17 cellular contexts compared by ENCODE assay signal in genomic region chr17:8284126-8284525, GRCh38. TPM values are rescaled to one million over a fixed set of nuclear protein-coding genes. Genes with fewer than 3 reads are reported as not detected.
DNase-seq lines count a peak whose midpoint lies in the region; ATAC-seq and TF ChIP-seq lines count a peak whose summit lies in the region.
"Had no signal": no experiment of that assay in that cellular context is flagged by ENCODE, and none has a peak within 500 bp of the region (broad histone marks: within the 10 kb centered on the region; RNA-seq: fewer than 3 reads in every experiment).

No MANE protein-coding gene starts in this region.

- no peaks in the 10 kb centered on the region for H3K27me3 ChIP-seq in CD4-positive, alpha-beta memory T cell (ENCODE audit: insufficient read depth, low read length)
- H3K27me3 ChIP-seq in Loucy (ENCODE audit: insufficient read depth, low read length, poor library complexity, severe bottlenecking), result no peaks in the 10 kb centered on the region
- H3K27me3 ChIP-seq: BLaER1 had no signal

- POLR2A ChIA-PET in activated CD4-positive, alpha-beta memory T cell treated with anti-CD3 and anti-CD28 coated beads, Interleukin-2, amount 10 ng/mL, durations not matched to agents 7 days and 5 days (lab: Charles Lee), result interaction anchor here (0.6 to 4.7 kb wide), 12 partner anchors 8 to 598 kb away, joined by 3 to 68 read pairs (median 4); partner anchors contain the start of genes AURKB, CTC1, KRABD2 and PFAS
- POLR2A ChIA-PET in activated CD4-positive, alpha-beta memory T cell treated with anti-CD3 and anti-CD28 coated beads for 36 hours (lab: Charles Lee), result interaction anchor here (0.7 to 1.2 kb wide), 3 partner anchors 11 to 36 kb away, joined by 3 to 7 read pairs (median 3); partner anchors contain the start of genes CTC1 and SLC25A35
- POLR2A ChIA-PET in CD4-positive, alpha-beta memory T cell (lab: Charles Lee; ENCODE audit: partially characterized antibody), result interaction anchor here (1.5 to 2.6 kb wide), 5 partner anchors 11 to 164 kb away, joined by 6 to 44 read pairs (median 11); partner anchors contain the start of genes CTC1, PFAS and SLC25A35

- H3K9ac ChIP-seq in Loucy (ENCODE audit: low read depth, low read length, poor library complexity, severe bottlenecking), result peak overlapping the region; percentile 2
- H3K9ac ChIP-seq: BLaER1 had no signal

- no peaks in the 10 kb centered on the region for H3K9me3 ChIP-seq in CD4-positive, alpha-beta memory T cell (ENCODE audit: control insufficient read depth in 1 of 2, low read length in 2 of 2)
- H3K9me3 ChIP-seq in Loucy (ENCODE audit: insufficient read depth, low read depth, low read length), result no peaks in the 10 kb centered on the region
- H3K9me3 ChIP-seq: BLaER1 had no signal

- TF ChIP-seq CTCF in Loucy (conservative IDR thresholded peaks at IDR 0.05; ENCODE audit: low read length), result no peak

- no peaks in the 10 kb centered on the region for H3K27me3 Mint-ChIP-seq in activated CD4-positive, alpha-beta memory T cell treated with anti-CD3 and anti-CD28 coated beads, Interleukin-2, amount 10 ng/mL, durations not matched to agents 7 days and 5 days
- no peaks in the 10 kb centered on the region for H3K27me3 Mint-ChIP-seq in activated CD4-positive, alpha-beta memory T cell treated with anti-CD3 and anti-CD28 coated beads for 36 hours
- no peaks in the 10 kb centered on the region for H3K27me3 Mint-ChIP-seq in CD4-positive, alpha-beta memory T cell
- no peaks in the 10 kb centered on the region for H3K27me3 Mint-ChIP-seq in activated T-helper 2 cell treated with anti-CD3 and anti-CD28 coated beads, Interferon-gamma antibody, Interleukin-2, Interleukin-4, amounts not matched to agents 10 μg/mL and 5 μg/mL and 100 μg/mL, durations not matched to agents 14 hours and 24 hours and 36 hours (ENCODE audit: low read depth)
- H3K27me3 Mint-ChIP-seq: CD4-positive, alpha-beta T cell had no signal

- H3K9me3 Mint-ChIP-seq in activated CD4-positive, alpha-beta memory T cell treated with anti-CD3 and anti-CD28 coated beads, Interleukin-2, amount 10 ng/mL, durations not matched to agents 7 days and 5 days, result no peaks in the 10 kb centered on the region
- no peaks in the 10 kb centered on the region for H3K9me3 Mint-ChIP-seq in activated CD4-positive, alpha-beta memory T cell treated with anti-CD3 and anti-CD28 coated beads for 36 hours
- no peaks in the 10 kb centered on the region for H3K9me3 Mint-ChIP-seq in CD4-positive, alpha-beta memory T cell
- H3K9me3 Mint-ChIP-seq in activated T-helper 2 cell treated with anti-CD3 and anti-CD28 coated beads, Interferon-gamma antibody, Interleukin-2, Interleukin-4, amounts not matched to agents 10 μg/mL and 5 μg/mL and 100 μg/mL, durations not matched to agents 14 hours and 24 hours and 36 hours, result no peaks in the 10 kb centered on the region
- H3K9me3 Mint-ChIP-seq: CD4-positive, alpha-beta T cell had no signal

- no peak for ATAC-seq in GM18909 (IDR thresholded peaks at IDR 0.05; ENCODE audit: poor library complexity, unreplicated experiment)
- ATAC-seq: HCT116, HepG2 had no signal

- no peak overlapping the region for H2AFZ ChIP-seq in Loucy (ENCODE audit: low read length)

- peak overlapping the region; percentile 73 for H3K4me2 ChIP-seq in Loucy (ENCODE audit: low read depth, low read length, poor library complexity, severe bottlenecking)
- H3K4me2 ChIP-seq: BLaER1 had no signal

- no peak for DNase-seq in activated CD4-positive, alpha-beta memory T cell treated with anti-CD3 and anti-CD28 coated beads, Interleukin-2, amount 10 ng/mL, durations not matched to agents 7 days and 5 days
- DNase-seq in activated CD4-positive, alpha-beta memory T cell treated with anti-CD3 and anti-CD28 coated beads for 36 hours, result no peak
- DNase-seq in CD4-positive, alpha-beta memory T cell, result peak in 1 of 5 donors; percentile 24
- DNase-seq in activated T-helper 2 cell treated with anti-CD3 and anti-CD28 coated beads, Interferon-gamma antibody, Interleukin-2, Interleukin-4, amounts not matched to agents 10 μg/mL and 5 μg/mL and 100 μg/mL, durations not matched to agents 14 hours and 24 hours and 36 hours (ENCODE audit: low spot score), result no peak
- no peak for DNase-seq in NCI-H526 (lab: John Stamatoyannopoulos, UW)
- no peak for DNase-seq in SHP77 treated with DMSO at 0.1 percent for 48 hours (lab: John Stamatoyannopoulos, UW)
- DNase-seq: 8988T; AML-193; CD4-positive, alpha-beta T cell; COR-L47; GF-D8 had no signal

- H3F3A ChIP-seq in Loucy (ENCODE audit: low read depth), result peaks cover 6% of the 10 kb centered on the region; the same call in 1 of the 2 replicates

- H3K4me3 ChIP-seq in CD4-positive, alpha-beta memory T cell (ENCODE audit: low read length in 2 of 2), result no peak overlapping the region
- no peak overlapping the region for H3K4me3 ChIP-seq in Loucy (ENCODE audit: low read length, poor library complexity, severe bottlenecking)
- H3K4me3 ChIP-seq: BLaER1 had no signal

- H3K27ac Mint-ChIP-seq in activated CD4-positive, alpha-beta memory T cell treated with anti-CD3 and anti-CD28 coated beads, Interleukin-2, amount 10 ng/mL, durations not matched to agents 7 days and 5 days, result peak overlapping the region; percentile 77
- H3K27ac Mint-ChIP-seq in activated CD4-positive, alpha-beta memory T cell treated with anti-CD3 and anti-CD28 coated beads for 36 hours, result no peak overlapping the region
- H3K27ac Mint-ChIP-seq in CD4-positive, alpha-beta memory T cell, result peak overlapping the region; percentile 36 to 92 (median 78)
- no peak overlapping the region for H3K27ac Mint-ChIP-seq in activated T-helper 2 cell treated with anti-CD3 and anti-CD28 coated beads, Interferon-gamma antibody, Interleukin-2, Interleukin-4, amounts not matched to agents 10 μg/mL and 5 μg/mL and 100 μg/mL, durations not matched to agents 14 hours and 24 hours and 36 hours

- peaks cover 38% of the 10 kb centered on the region for H3K4me1 ChIP-seq in CD4-positive, alpha-beta memory T cell (ENCODE audit: insufficient read depth, low read length)
- H3K4me1 ChIP-seq in Loucy (ENCODE audit: insufficient read depth, low read length, poor library complexity, severe bottlenecking), result peaks cover 37% of the 10 kb centered on the region

- H4K20me1 ChIP-seq in Loucy (ENCODE audit: insufficient read depth, low read length, poor library complexity, severe bottlenecking), result no peaks in the 10 kb centered on the region
- H4K20me1 ChIP-seq: BLaER1 had no signal

- CTCF ChIA-PET in activated CD4-positive, alpha-beta memory T cell treated with anti-CD3 and anti-CD28 coated beads, Interleukin-2, amount 10 ng/mL, durations not matched to agents 7 days and 5 days (lab: Charles Lee), result interaction anchor here (0.9 to 2.3 kb wide), 5 partner anchors 17 to 459 kb away, joined by 3 to 6 read pairs (median 4); no protein-coding TSS in a partner anchor
- CTCF ChIA-PET in activated CD4-positive, alpha-beta memory T cell treated with anti-CD3 and anti-CD28 coated beads for 36 hours (lab: Charles Lee), result interaction anchor here (0.9 to 1.3 kb wide), 2 partner anchors 11 to 17 kb away, joined by 4 read pairs; partner anchors contain the start of gene SLC25A35
- CTCF ChIA-PET in CD4-positive, alpha-beta memory T cell (lab: Charles Lee; ENCODE audit: partially characterized antibody), result interaction anchor here (0.6 to 1.5 kb wide), 11 partner anchors 11 to 1374 kb away, joined by 3 to 9 read pairs (median 4); partner anchors contain the start of genes CTC1 and SLC25A35

- peaks cover 16% of the 10 kb centered on the region for H3K79me2 ChIP-seq in Loucy (ENCODE audit: insufficient read depth, low read length)

- no peak overlapping the region for H3K4me3 Mint-ChIP-seq in activated CD4-positive, alpha-beta memory T cell treated with anti-CD3 and anti-CD28 coated beads, Interleukin-2, amount 10 ng/mL, durations not matched to agents 7 days and 5 days
- no peak overlapping the region for H3K4me3 Mint-ChIP-seq in activated CD4-positive, alpha-beta memory T cell treated with anti-CD3 and anti-CD28 coated beads for 36 hours
- H3K4me3 Mint-ChIP-seq in CD4-positive, alpha-beta memory T cell, result peak overlapping the region in 5 of 8 donors; percentile 32 to 56 (median 35)
- peak overlapping the region; percentile 13 for H3K4me3 Mint-ChIP-seq in activated T-helper 2 cell treated with anti-CD3 and anti-CD28 coated beads, Interferon-gamma antibody, Interleukin-2, Interleukin-4, amounts not matched to agents 10 μg/mL and 5 μg/mL and 100 μg/mL, durations not matched to agents 14 hours and 24 hours and 36 hours (ENCODE audit: low read depth)
- H3K4me3 Mint-ChIP-seq: CD4-positive, alpha-beta T cell had no signal

- peaks cover 5% of the 10 kb centered on the region for H3K36me3 Mint-ChIP-seq in activated CD4-positive, alpha-beta memory T cell treated with anti-CD3 and anti-CD28 coated beads, Interleukin-2, amount 10 ng/mL, durations not matched to agents 7 days and 5 days (ENCODE audit: low read depth)
- H3K36me3 Mint-ChIP-seq in activated CD4-positive, alpha-beta memory T cell treated with anti-CD3 and anti-CD28 coated beads for 36 hours, result no peaks in the 10 kb centered on the region
- H3K36me3 Mint-ChIP-seq in CD4-positive, alpha-beta memory T cell, result peaks cover 0 to 4% of the 10 kb centered on the region in 2 donors
- H3K36me3 Mint-ChIP-seq in activated T-helper 2 cell treated with anti-CD3 and anti-CD28 coated beads, Interferon-gamma antibody, Interleukin-2, Interleukin-4, amounts not matched to agents 10 μg/mL and 5 μg/mL and 100 μg/mL, durations not matched to agents 14 hours and 24 hours and 36 hours (ENCODE audit: low read depth), result peaks cover 5% of the 10 kb centered on the region

- H3K27ac ChIP-seq in CD4-positive, alpha-beta memory T cell (ENCODE audit: low read depth, low read length), result peak overlapping the region; percentile 1
- H3K27ac ChIP-seq: BLaER1 had no signal

- H3K36me3 ChIP-seq in CD4-positive, alpha-beta memory T cell (ENCODE audit: insufficient read depth, low read length), result no peaks in the 10 kb centered on the region
- H3K36me3 ChIP-seq in Loucy (ENCODE audit: insufficient read depth, low read length), result no peaks in the 10 kb centered on the region
- H3K36me3 ChIP-seq: BLaER1 had no signal

- H3K9me2 ChIP-seq in Loucy (replicated peaks; ENCODE audit: low read depth, low read length), result no peaks in the 10 kb centered on the region

- H3K4me1 Mint-ChIP-seq in activated CD4-positive, alpha-beta memory T cell treated with anti-CD3 and anti-CD28 coated beads, Interleukin-2, amount 10 ng/mL, durations not matched to agents 7 days and 5 days, result peaks cover 42% of the 10 kb centered on the region
- peaks cover 12% of the 10 kb centered on the region for H3K4me1 Mint-ChIP-seq in activated CD4-positive, alpha-beta memory T cell treated with anti-CD3 and anti-CD28 coated beads for 36 hours (ENCODE audit: low read depth)
- H3K4me1 Mint-ChIP-seq in CD4-positive, alpha-beta memory T cell, result peaks cover 16 to 55% (median 31%) of the 10 kb centered on the region in 4 donors
- peaks cover 36% of the 10 kb centered on the region for H3K4me1 Mint-ChIP-seq in activated T-helper 2 cell treated with anti-CD3 and anti-CD28 coated beads, Interferon-gamma antibody, Interleukin-2, Interleukin-4, amounts not matched to agents 10 μg/mL and 5 μg/mL and 100 μg/mL, durations not matched to agents 14 hours and 24 hours and 36 hours (ENCODE audit: low read depth)

- intact Hi-C loops in activated CD4-positive, alpha-beta memory T cell treated with anti-CD3 and anti-CD28 coated beads for 36 hours (cut with micrococcal nuclease), result no loop called here
- intact Hi-C loops in CD4-positive, alpha-beta memory T cell (cut with micrococcal nuclease), result no loop called here
- intact Hi-C loops in activated T-helper 2 cell treated with anti-CD3 and anti-CD28 coated beads, Interferon-gamma antibody, Interleukin-2, Interleukin-4, amounts not matched to agents 10 μg/mL and 5 μg/mL and 100 μg/mL, durations not matched to agents 14 hours and 24 hours and 36 hours (cut with micrococcal nuclease), result no loop called here

RNA-seq across cellular contexts. Expression of gene RANGRF, which starts 4.3 kb away (rescaled TPM):
- total RNA-seq in activated CD4-positive, alpha-beta memory T cell treated with anti-CD3 and anti-CD28 coated beads, Interleukin-2, amount 10 ng/mL, durations not matched to agents 7 days and 5 days, result 10 to 100 TPM; 45.4 to 49.4 TPM
- total RNA-seq in activated CD4-positive, alpha-beta memory T cell treated with anti-CD3 and anti-CD28 coated beads for 36 hours, result 10 to 100 TPM; 41.7 to 45.5 TPM
- 10 to 100 TPM; 39.7 to 42.8 TPM for total RNA-seq in CD4-positive, alpha-beta memory T cell
- 10 to 100 TPM; 77.5 to 96.2 TPM for polyA plus RNA-seq in CD4-positive, alpha-beta memory T cell
- total RNA-seq in activated T-helper 2 cell treated with anti-CD3 and anti-CD28 coated beads, Interferon-gamma antibody, Interleukin-2, Interleukin-4, amounts not matched to agents 10 μg/mL and 5 μg/mL and 100 μg/mL, durations not matched to agents 14 hours and 24 hours and 36 hours, result 61.4 and 64.1 TPM in 2 replicates

RNA-seq across cellular contexts. Expression of gene SLC25A35, which starts 11.1 kb away (rescaled TPM):
- 10 to 100 TPM; 11.8 to 12.0 TPM for total RNA-seq in activated CD4-positive, alpha-beta memory T cell treated with anti-CD3 and anti-CD28 coated beads, Interleukin-2, amount 10 ng/mL, durations not matched to agents 7 days and 5 days
- total RNA-seq in activated CD4-positive, alpha-beta memory T cell treated with anti-CD3 and anti-CD28 coated beads for 36 hours, result 1 to 10 TPM; 3.4 to 3.9 TPM
- total RNA-seq in CD4-positive, alpha-beta memory T cell, result 1 to 10 TPM; 7.3 to 8.4 TPM
- 1 to 10 TPM in 1 of 2 donors, under 1 TPM in 1; 0.86 to 1.1 TPM for polyA plus RNA-seq in CD4-positive, alpha-beta memory T cell
- total RNA-seq in activated T-helper 2 cell treated with anti-CD3 and anti-CD28 coated beads, Interferon-gamma antibody, Interleukin-2, Interleukin-4, amounts not matched to agents 10 μg/mL and 5 μg/mL and 100 μg/mL, durations not matched to agents 14 hours and 24 hours and 36 hours, result 6.8 and 7.4 TPM in 2 replicates

RNA-seq across cellular contexts. Expression of gene ARHGEF15, which starts 25.9 kb away (rescaled TPM):
- not detected for total RNA-seq in activated CD4-positive, alpha-beta memory T cell treated with anti-CD3 and anti-CD28 coated beads, Interleukin-2, amount 10 ng/mL, durations not matched to agents 7 days and 5 days
- total RNA-seq in activated CD4-positive, alpha-beta memory T cell treated with anti-CD3 and anti-CD28 coated beads for 36 hours, result not detected
- total RNA-seq in CD4-positive, alpha-beta memory T cell, result not detected
- polyA plus RNA-seq in CD4-positive, alpha-beta memory T cell, result not detected
- total RNA-seq in activated T-helper 2 cell treated with anti-CD3 and anti-CD28 coated beads, Interferon-gamma antibody, Interleukin-2, Interleukin-4, amounts not matched to agents 10 μg/mL and 5 μg/mL and 100 μg/mL, durations not matched to agents 14 hours and 24 hours and 36 hours, result not detected in 2 replicates
- total RNA-seq: CD4-positive, alpha-beta T cell; H4; HepG2 had no signal
- polyA plus RNA-seq: HepG2 had no signal

RNA-seq across cellular contexts. Expression of gene PFAS, which starts 35.0 kb away (rescaled TPM):
- 10 to 100 TPM; 43.6 to 45.9 TPM for total RNA-seq in activated CD4-positive, alpha-beta memory T cell treated with anti-CD3 and anti-CD28 coated beads, Interleukin-2, amount 10 ng/mL, durations not matched to agents 7 days and 5 days
- total RNA-seq in activated CD4-positive, alpha-beta memory T cell treated with anti-CD3 and anti-CD28 coated beads for 36 hours, result 100 to 1,000 TPM; 102 to 105 TPM
- 10 to 100 TPM; 23.0 to 29.1 TPM for total RNA-seq in CD4-positive, alpha-beta memory T cell
- polyA plus RNA-seq in CD4-positive, alpha-beta memory T cell, result 10 to 100 TPM in 1 of 2 donors, 1 to 10 TPM in 1; 8.9 to 14.8 TPM
- total RNA-seq in activated T-helper 2 cell treated with anti-CD3 and anti-CD28 coated beads, Interferon-gamma antibody, Interleukin-2, Interleukin-4, amounts not matched to agents 10 μg/mL and 5 μg/mL and 100 μg/mL, durations not matched to agents 14 hours and 24 hours and 36 hours, result 165 and 174 TPM in 2 replicates

RNA-seq across cellular contexts. Expression of gene CTC1, which starts 36.3 kb away (rescaled TPM):
- 100 to 1,000 TPM; 116 to 120 TPM for total RNA-seq in activated CD4-positive, alpha-beta memory T cell treated with anti-CD3 and anti-CD28 coated beads, Interleukin-2, amount 10 ng/mL, durations not matched to agents 7 days and 5 days
- 10 to 100 TPM; 64.7 to 79.2 TPM for total RNA-seq in activated CD4-positive, alpha-beta memory T cell treated with anti-CD3 and anti-CD28 coated beads for 36 hours
- 100 to 1,000 TPM; 310 to 317 TPM for total RNA-seq in CD4-positive, alpha-beta memory T cell
- polyA plus RNA-seq in CD4-positive, alpha-beta memory T cell, result 10 to 100 TPM; 17.0 to 46.8 TPM
- 76.7 and 81.0 TPM in 2 replicates for total RNA-seq in activated T-helper 2 cell treated with anti-CD3 and anti-CD28 coated beads, Interferon-gamma antibody, Interleukin-2, Interleukin-4, amounts not matched to agents 10 μg/mL and 5 μg/mL and 100 μg/mL, durations not matched to agents 14 hours and 24 hours and 36 hours

Comparison
In these comparisons a context has a peak if more than half of its experiments do, and no peak if none do; other contexts are left out.
1. H3K27ac Mint-ChIP-seq: peak in activated CD4-positive, alpha-beta memory T cell treated with anti-CD3 and anti-CD28 coated beads, Interleukin-2, amount 10 ng/mL, durations not matched to agents 7 days and 5 days (single experiment) and CD4-positive, alpha-beta memory T cell (7 of 7); none in activated CD4-positive, alpha-beta memory T cell treated with anti-CD3 and anti-CD28 coated beads for 36 hours (single experiment) and activated T-helper 2 cell treated with anti-CD3 and anti-CD28 coated beads, Interferon-gamma antibody, Interleukin-2, Interleukin-4, amounts not matched to agents 10 μg/mL and 5 μg/mL and 100 μg/mL, durations not matched to agents 14 hours and 24 hours and 36 hours (single experiment).
2. H3K4me3 Mint-ChIP-seq: peak in CD4-positive, alpha-beta memory T cell (5 of 8) and activated T-helper 2 cell treated with anti-CD3 and anti-CD28 coated beads, Interferon-gamma antibody, Interleukin-2, Interleukin-4, amounts not matched to agents 10 μg/mL and 5 μg/mL and 100 μg/mL, durations not matched to agents 14 hours and 24 hours and 36 hours (single experiment); none in activated CD4-positive, alpha-beta memory T cell treated with anti-CD3 and anti-CD28 coated beads, Interleukin-2, amount 10 ng/mL, durations not matched to agents 7 days and 5 days (single experiment) and activated CD4-positive, alpha-beta memory T cell treated with anti-CD3 and anti-CD28 coated beads for 36 hours (single experiment).